ENCODE assay signal across 1 cellular context in genomic region chr17:801660-802059, GRCh38.
TF ChIP-seq lines count a peak whose summit lies in the region.

No MANE protein-coding gene starts in this region.

TF ChIP-seq in SK-N-SH, 30 proteins besides CTCF, POLR2A, EP300 and RAD21 (continued from another document):
- TF ChIP-seq REST (IDR thresholded peaks at IDR 0.05; ENCODE audit: low read depth, low read length) (no peak), SIN3A (IDR thresholded peaks at IDR 0.05; ENCODE audit: borderline replicate concordance, low read depth, low read length) (no peak), FOXJ3 (CRISPR knock-in tag; IDR thresholded peaks at IDR 0.05) (no peak), ELF1 (IDR thresholded peaks at IDR 0.05) (no peak), TCF12 (IDR thresholded peaks at IDR 0.05) (no peak), USF2 (IDR thresholded peaks at IDR 0.05; ENCODE audit: borderline replicate concordance, low read depth, low read length) (no peak), GATA2 (CRISPR knock-in tag; IDR thresholded peaks at IDR 0.05) (no peak), MXI1 (IDR thresholded peaks at IDR 0.05; ENCODE audit: low read depth, low read length) (no peak), YY1 (IDR thresholded peaks at IDR 0.05; ENCODE audit: low read depth) (no peak), NFIC (IDR thresholded peaks at IDR 0.05; ENCODE audit: borderline replicate concordance) (no peak), GABPA (IDR thresholded peaks at IDR 0.05; ENCODE audit: low read depth) (no peak), PBX3 (IDR thresholded peaks at IDR 0.05) (no peak), TEAD4 (IDR thresholded peaks at IDR 0.05; ENCODE audit: borderline replicate concordance, insufficient read depth) (no peak), EZH2phosphoT487 (IDR thresholded peaks at IDR 0.05; ENCODE audit: borderline replicate concordance, low read depth) (no peak), FOXM1 (IDR thresholded peaks at IDR 0.05; ENCODE audit: low read depth) (no peak)
